In genomic region chr7:4882169-4882741, GRCh38 we compare ENCODE assay signal across 8 cellular contexts. TPM values are rescaled to one million over a fixed set of nuclear protein-coding genes. Genes with fewer than 3 reads are reported as not detected.
DNase-seq lines count a peak whose midpoint lies in the region; ATAC-seq, FAIRE-seq and TF ChIP-seq lines count a peak whose summit lies in the region.

No MANE protein-coding gene starts in this region.

- no peak for DNase-seq in GM19239 (ENCODE audit: insufficient read length, low spot score)
- no peak for DNase-seq in activated CD8-positive, alpha-beta T cell treated with anti-CD3 and anti-CD28 coated beads for 36 hours
- DNase-seq in Right ventricle myocardium superior: peak; percentile 81
- DNase-seq in non-pigmented ciliary epithelial cell (ENCODE audit: low read depth): peak; percentile 8
- no peak for DNase-seq in KG1 (lab: John Stamatoyannopoulos, UW)
- DNase-seq in COR-L47 (lab: John Stamatoyannopoulos, UW): no peak
- DNase-seq in NCI-H1105 treated with DMSO at 0.1 percent for 48 hours (lab: John Stamatoyannopoulos, UW): no peak

- H3K9me3 Mint-ChIP-seq in activated CD8-positive, alpha-beta T cell treated with anti-CD3 and anti-CD28 coated beads for 36 hours: no peaks in the 10 kb centered on the region

- no peak for ATAC-seq in activated CD8-positive, alpha-beta T cell treated with anti-CD3 and anti-CD28 coated beads for 36 hours
- ATAC-seq in Right ventricle myocardium superior (ENCODE audit: poor library complexity): peak; percentile 79
- ATAC-seq in activated CD4-positive, CD25-positive, alpha-beta regulatory T cell treated with anti-CD3 and anti-CD28 coated beads, Interleukin-2, amount 50 U/mL, for 24 hours: no peak

- H3K36me3 Mint-ChIP-seq in activated CD8-positive, alpha-beta T cell treated with anti-CD3 and anti-CD28 coated beads for 36 hours (ENCODE audit: low read depth): no peaks in the 10 kb centered on the region

- H3K27ac Mint-ChIP-seq in activated CD8-positive, alpha-beta T cell treated with anti-CD3 and anti-CD28 coated beads for 36 hours: no peak overlapping the region

- H3K4me1 Mint-ChIP-seq in activated CD8-positive, alpha-beta T cell treated with anti-CD3 and anti-CD28 coated beads for 36 hours (ENCODE audit: low read depth): peaks cover 7% of the 10 kb centered on the region

- peaks cover 18% of the 10 kb centered on the region for H3K27me3 Mint-ChIP-seq in activated CD8-positive, alpha-beta T cell treated with anti-CD3 and anti-CD28 coated beads for 36 hours

- peak; percentile 14 for FAIRE-seq in GM19239 (lab: Jason Lieb, UNC)

- H3K4me3 Mint-ChIP-seq in activated CD8-positive, alpha-beta T cell treated with anti-CD3 and anti-CD28 coated beads for 36 hours: peak overlapping the region; percentile 62

- intact Hi-C loops in activated CD8-positive, alpha-beta T cell treated with anti-CD3 and anti-CD28 coated beads for 36 hours (cut with micrococcal nuclease): loop anchor here (10.0 kb wide), 2 partner anchors 87 to 267 kb away; no protein-coding TSS in a partner anchor
- intact Hi-C loops in Right ventricle myocardium superior (cut with DNase I): loop anchor here (10.0 kb wide), 1 partner anchor 87 kb away; no protein-coding TSS in a partner anchor

- TF ChIP-seq CTCF in activated CD8-positive, alpha-beta T cell treated with anti-CD3 and anti-CD28 coated beads for 36 hours (IDR thresholded peaks at IDR 0.05): no peak

- CTCF ChIA-PET in activated CD8-positive, alpha-beta T cell treated with anti-CD3 and anti-CD28 coated beads for 36 hours (lab: Charles Lee): interaction anchor here (0.6 to 3.7 kb wide), 16 partner anchors 14 to 291 kb away, joined by 3 to 43 read pairs (median 6); partner anchors contain the start of gene RBAK

- POLR2A ChIA-PET in activated CD8-positive, alpha-beta T cell treated with anti-CD3 and anti-CD28 coated beads for 36 hours (lab: Charles Lee): interaction anchor here (0.6 to 1.6 kb wide), 2 partner anchors 107 to 373 kb away, joined by 3 to 5 read pairs; partner anchors contain the start of gene AP5Z1

RNA-seq across cellular contexts. Expression of gene RADIL, which starts 1.3 kb away (rescaled TPM):
- total RNA-seq in activated CD8-positive, alpha-beta T cell treated with anti-CD3 and anti-CD28 coated beads for 36 hours: under 1 TPM; 0.65 to 0.77 TPM
- total RNA-seq in Right ventricle myocardium superior: 4.0 TPM

RNA-seq across cellular contexts. Expression of gene PAPOLB, which starts 20.4 kb away (rescaled TPM):
- total RNA-seq in activated CD8-positive, alpha-beta T cell treated with anti-CD3 and anti-CD28 coated beads for 36 hours: not detected
- total RNA-seq in Right ventricle myocardium superior: 0.05 TPM

Comparison
In these comparisons a context has a peak if more than half of its experiments do, and no peak if none do; other contexts are left out.
1. DNase-seq: peak in Right ventricle myocardium superior (single experiment) and non-pigmented ciliary epithelial cell (single experiment); none in GM19239 (single experiment), activated CD8-positive, alpha-beta T cell treated with anti-CD3 and anti-CD28 coated beads for 36 hours (single experiment), KG1 (single experiment), COR-L47 (single experiment) and NCI-H1105 treated with DMSO at 0.1 percent for 48 hours (single experiment).